Comparison of ENCODE assay signal across 8 cellular contexts in the genomic region with DNA sequence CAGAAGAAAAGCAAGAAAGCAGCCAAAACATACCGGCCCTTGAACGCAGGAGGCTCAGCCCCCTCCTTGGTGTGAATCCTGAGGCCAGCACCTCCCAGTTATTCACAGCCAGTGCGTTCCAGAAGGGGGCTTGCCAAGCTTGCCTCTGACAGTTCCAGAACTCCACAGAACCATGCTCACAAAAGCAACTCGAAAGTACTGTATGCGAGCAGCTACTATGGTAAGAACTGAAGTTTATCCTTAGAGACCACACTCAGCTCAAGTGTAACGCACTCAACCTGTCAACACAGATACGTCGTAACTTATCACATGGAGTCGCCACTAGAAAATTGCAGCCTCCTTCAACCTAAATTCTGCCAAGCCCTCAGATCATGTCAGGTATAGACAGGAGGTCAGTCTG. TPM values are rescaled to one million over a fixed set of nuclear protein-coding genes. Genes with fewer than 3 reads are reported as not detected.
A peak's percentile ranks its signal among the peaks of the same experiment; 100 is the strongest.
DNase-seq lines count a peak whose midpoint lies in the region; ATAC-seq and TF ChIP-seq lines count a peak whose summit lies in the region.

No MANE protein-coding gene starts in this region.

- no peak for TF ChIP-seq CTCF in CD8-positive, alpha-beta T cell (IDR thresholded peaks at IDR 0.05)
- TF ChIP-seq CTCF in epithelial cell of proximal tubule (conservative IDR thresholded peaks at IDR 0.05; ENCODE audit: low read depth, low read length) (no peak), osteoblast (IDR thresholded peaks at IDR 0.05; ENCODE audit: extremely low read depth, low read depth, low read length) (no peak)

- no peak for ATAC-seq in CD8-positive, alpha-beta T cell

- H3K27ac Mint-ChIP-seq in CD8-positive, alpha-beta T cell, result no peak overlapping the region

- peaks cover 49% of the 10 kb centered on the region for H3K79me2 ChIP-seq in osteoblast (ENCODE audit: insufficient read depth, low read length)

- peaks cover 7% of the 10 kb centered on the region for H3K36me3 Mint-ChIP-seq in CD8-positive, alpha-beta T cell

- no peaks in the 10 kb centered on the region for H3K27me3 ChIP-seq in CD8-positive, alpha-beta T cell (ENCODE audit: insufficient read depth, low read length)
- H3K27me3 ChIP-seq in osteoblast (ENCODE audit: insufficient read depth, low read length), result peaks cover 6% of the 10 kb centered on the region

- H3K36me3 ChIP-seq in CD8-positive, alpha-beta T cell (ENCODE audit: insufficient read depth, low read length), result no peaks in the 10 kb centered on the region
- no peaks in the 10 kb centered on the region for H3K36me3 ChIP-seq in osteoblast (ENCODE audit: insufficient read depth, low read length)

- peak overlapping the region; percentile 90 for H3K4me2 ChIP-seq in osteoblast (ENCODE audit: insufficient read depth, low read length)

- no peak overlapping the region for H3K27ac ChIP-seq in CD8-positive, alpha-beta T cell (ENCODE audit: low read depth, low read length)
- H3K27ac ChIP-seq in osteoblast (ENCODE audit: low read depth, low read length), result no peak overlapping the region

- peaks cover 34% of the 10 kb centered on the region for H3K4me1 Mint-ChIP-seq in CD8-positive, alpha-beta T cell (ENCODE audit: low read depth)

- no peaks in the 10 kb centered on the region for H3K27me3 Mint-ChIP-seq in CD8-positive, alpha-beta T cell (ENCODE audit: low read depth)

- DNase-seq in CD8-positive, alpha-beta T cell, result no peak
- DNase-seq in OCI-M1 (lab: John Stamatoyannopoulos, UW) (peak; percentile 56), epithelial cell of proximal tubule (ENCODE audit: low read depth) (no peak), osteoblast (ENCODE audit: insufficient read length, low spot score, missing footprints) (peak; percentile 90), A172 (ENCODE audit: low spot score) (no peak), GM19240 (ENCODE audit: insufficient read length, low spot score) (no peak), HPDE6-E6E7 (ENCODE audit: extremely low spot score) (no peak)
- DNase-seq in stimulated activated CD4-positive, alpha-beta T cell treated with anti-CD3 and anti-CD28 coated beads, Interleukin-4, amount 100 ng/mL, for 1 hour, result no peak

- H3K4me1 ChIP-seq in CD8-positive, alpha-beta T cell (ENCODE audit: insufficient read depth, low read length), result peaks cover 15% of the 10 kb centered on the region
- peaks cover 9% of the 10 kb centered on the region for H3K4me1 ChIP-seq in osteoblast (ENCODE audit: insufficient read depth, low read length)

- CTCF ChIA-PET in CD8-positive, alpha-beta T cell (lab: Charles Lee), result interaction anchor here (0.9 to 1.5 kb wide), 2 partner anchors 8 to 14 kb away, joined by 3 to 4 read pairs; no protein-coding TSS in a partner anchor

- H3K4me3 Mint-ChIP-seq in CD8-positive, alpha-beta T cell, result peak overlapping the region; percentile 88

- peak overlapping the region; percentile 84 for H2AFZ ChIP-seq in osteoblast (ENCODE audit: low read length)

- H3K4me3 ChIP-seq in CD8-positive, alpha-beta T cell (ENCODE audit: low read depth, low read length), result peak overlapping the region; percentile 73
- H3K4me3 ChIP-seq in epithelial cell of proximal tubule (ENCODE audit: low read depth, low read length), result peak overlapping the region; percentile 93
- H3K4me3 ChIP-seq in osteoblast (ENCODE audit: insufficient read depth, low read length), result peak overlapping the region; percentile 91

- intact Hi-C loops in CD8-positive, alpha-beta T cell (cut with DNase I, micrococcal nuclease), result loop anchor here (2.0 to 10.0 kb wide), 11 partner anchors 19 to 1893 kb away; partner anchors contain the start of genes QSOX2 (in 2 of the 2), BRD3 (in 1 of the 2), EHMT1 (in 1 of the 2) and EXD3 (in 1 of the 2)

- POLR2A ChIA-PET in CD8-positive, alpha-beta T cell (lab: Charles Lee), result interaction anchor here (1.1 kb wide), 1 partner anchor 94 kb away, joined by 3 read pairs; no protein-coding TSS in a partner anchor

- peaks cover 25% of the 10 kb centered on the region for H4K20me1 ChIP-seq in osteoblast (ENCODE audit: insufficient read depth, low read length)

- H3K9me3 ChIP-seq in CD8-positive, alpha-beta T cell (ENCODE audit: low read length), result no peaks in the 10 kb centered on the region
- no peaks in the 10 kb centered on the region for H3K9me3 ChIP-seq in osteoblast (ENCODE audit: low read depth, low read length)

- no peaks in the 10 kb centered on the region for H3K9me3 Mint-ChIP-seq in CD8-positive, alpha-beta T cell

RNA-seq across cellular contexts. Expression of gene UBAC1, which starts 1.4 kb away (rescaled TPM):
- 10 to 100 TPM; 18.5 to 22.0 TPM for total RNA-seq in CD8-positive, alpha-beta T cell
- total RNA-seq in epithelial cell of proximal tubule (40.9 and 60.8 TPM in 2 replicates), osteoblast (29.0 and 32.1 TPM in 2 replicates)
- total RNA-seq in A172 (2014; rRNA removed; shearing (Covaris generic)), result 113 and 145 TPM in 2 replicates

RNA-seq across cellular contexts. Expression of gene CAMSAP1, which starts 52.5 kb away (rescaled TPM):
- total RNA-seq in CD8-positive, alpha-beta T cell, result 10 to 100 TPM; 16.4 to 20.8 TPM
- total RNA-seq in epithelial cell of proximal tubule, result 31.1 and 35.9 TPM in 2 replicates
- 22.1 and 26.1 TPM in 2 replicates for total RNA-seq in osteoblast
- total RNA-seq in A172 (2014; rRNA removed; shearing (Covaris generic)), result 30.7 TPM in 2 replicates

Comparison
In these comparisons a context has a peak if more than half of its experiments do, and no peak if none do; other contexts are left out.
1. DNase-seq: peak in OCI-M1 (single experiment) and osteoblast (single experiment); none in CD8-positive, alpha-beta T cell (0 of 7), epithelial cell of proximal tubule (single experiment), A172 (single experiment), GM19240 (single experiment), stimulated activated CD4-positive, alpha-beta T cell treated with anti-CD3 and anti-CD28 coated beads, Interleukin-4, amount 100 ng/mL, for 1 hour (single experiment) and HPDE6-E6E7 (single experiment).
2. Peak in every context shown above with its lines, with median percentiles within 50 percentile points of each other: H3K4me3 ChIP-seq.